ENCODE assay signal across 15 cellular contexts in the genomic region with DNA sequence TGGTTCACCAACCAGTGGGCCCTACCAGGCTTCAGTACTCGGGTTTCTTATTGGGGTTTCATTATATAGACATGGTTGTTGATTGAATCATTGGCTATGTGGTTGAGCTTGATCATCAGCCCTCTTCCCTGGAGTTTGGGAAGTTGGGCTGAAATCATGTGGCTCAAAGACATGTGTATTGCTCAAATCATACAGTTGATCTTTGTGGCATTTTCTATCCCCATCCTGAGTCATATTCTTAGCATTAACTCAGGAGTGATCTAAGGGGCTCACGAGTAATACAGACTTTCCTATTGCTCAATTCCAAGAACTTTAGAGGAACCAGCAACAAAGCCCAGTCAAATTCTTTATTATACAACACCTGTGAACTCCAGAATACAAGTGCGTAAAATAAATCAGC.
DNase-seq lines count a peak whose midpoint lies in the region; ATAC-seq and TF ChIP-seq lines count a peak whose summit lies in the region.
"Had no signal": no experiment of that assay in that cellular context is flagged by ENCODE, and none has a peak within 500 bp of the region (broad histone marks: within the 10 kb centered on the region; RNA-seq: fewer than 3 reads in every experiment).

No MANE protein-coding gene starts in this region.

- H3K4me3 ChIP-seq in astrocyte of the spinal cord (ENCODE audit: low read depth, low read length) = no peak overlapping the region
- H3K4me3 ChIP-seq: colonic mucosa, left lung, pancreas had no signal

- ATAC-seq in GM21390 (IDR thresholded peaks at IDR 0.05; ENCODE audit: unreplicated experiment) = no peak
- ATAC-seq: left lung, pancreas had no signal

- DNase-seq in AG08396 (ENCODE audit: low spot score) (peak; percentile 18), HS-5 (ENCODE audit: low read depth) (peak; percentile 71), astrocyte of the spinal cord (ENCODE audit: low read depth, low spot score) (peak; percentile 32), glomerular visceral epithelial cell (ENCODE audit: extremely low spot score) (peak; percentile 28), COLO668 (lab: John Stamatoyannopoulos, UW; ENCODE audit: unreplicated experiment) (no peak), NCI-H1105 treated with DMSO at 0.1 percent for 48 hours (lab: John Stamatoyannopoulos, UW) (no peak), midbrain (lab: John Stamatoyannopoulos, UW) (no peak)
- DNase-seq: activated CD4-positive, alpha-beta memory T cell treated with anti-CD3 and anti-CD28 coated beads for 36 hours; amniotic stem cell; colonic mucosa; left lung; NCI-H1694; NCI-H510A treated with DMSO at 0.1 percent for 48 hours; pancreas had no signal

- no peak for TF ChIP-seq CTCF in astrocyte of the spinal cord (IDR thresholded peaks at IDR 0.05; ENCODE audit: low read depth, low read length)

- in situ Hi-C loops in astrocyte of the spinal cord (cut with HindIII; ENCODE audit: low sequenced_read_pairs) = loop anchor here (25.0 kb wide), 1 partner anchor 162 kb away; no protein-coding TSS in a partner anchor

Comparison
In these comparisons a context has a peak if more than half of its experiments do, and no peak if none do; other contexts are left out.
1. DNase-seq: peak in AG08396 (single experiment), HS-5 (single experiment), astrocyte of the spinal cord (single experiment) and glomerular visceral epithelial cell (single experiment); none in COLO668 (single experiment), NCI-H1105 treated with DMSO at 0.1 percent for 48 hours (single experiment) and midbrain (single experiment).